In genomic region chr15:96750361-96750760, GRCh38 we compare ENCODE assay signal across 27 cellular contexts.
"Had no signal": no experiment of that assay in that cellular context is flagged by ENCODE, and none has a peak within 500 bp of the region (broad histone marks: within the 10 kb centered on the region; RNA-seq: fewer than 3 reads in every experiment).

No MANE protein-coding gene starts in this region.

- H3K27me3 ChIP-seq: cardiac muscle cell, colonic mucosa, left lung, right lobe of liver, tibial nerve had no signal

- H3K4me1 ChIP-seq: colonic mucosa, left lung, right lobe of liver, tibial nerve had no signal

- H3K27ac Mint-ChIP-seq: activated CD4-positive, alpha-beta memory T cell treated with anti-CD3 and anti-CD28 coated beads for 36 hours; activated CD4-positive, alpha-beta T cell treated with anti-CD3 and anti-CD28 coated beads, Interleukin-2, amount 10 ng/mL, durations not matched to agents 24 days and 14 days; activated naive CD4-positive, alpha-beta T cell treated with anti-CD3 and anti-CD28 coated beads, Interleukin-2, amount 50 U/mL, for 72 hours; activated T-helper 17 cell treated with anti-CD3 and anti-CD28 coated beads, Interleukin-2, amount 50 U/mL, for 72 hours; natural killer cell treated with Interleukin-12 subunit alpha and Interleukin-12 subunit beta and Interleukin-15 and Interleukin-18, amount 100 ng/mL, for 72 hours had no signal

- H3K4me3 ChIP-seq: cardiac muscle cell, colonic mucosa, left lung, lung, mucosa of descending colon, right lobe of liver, tibial nerve had no signal

- H3K36me3 ChIP-seq: cardiac muscle cell, colonic mucosa, left lung, neutrophil, right lobe of liver, tibial nerve had no signal

- H3K9me3 ChIP-seq: colonic mucosa, left lung, mucosa of descending colon, neutrophil, right lobe of liver, tibial nerve had no signal

- H3K9me3 Mint-ChIP-seq: activated CD4-positive, alpha-beta memory T cell treated with anti-CD3 and anti-CD28 coated beads for 36 hours; activated CD4-positive, alpha-beta T cell treated with anti-CD3 and anti-CD28 coated beads, Interleukin-2, amount 10 ng/mL, durations not matched to agents 24 days and 14 days had no signal

- DNase-seq: activated CD4-positive, alpha-beta memory T cell treated with anti-CD3 and anti-CD28 coated beads for 36 hours; activated CD4-positive, alpha-beta T cell treated with anti-CD3 and anti-CD28 coated beads, Interleukin-2, amount 10 ng/mL, durations not matched to agents 24 days and 14 days; activated CD8-positive, alpha-beta memory T cell treated with anti-CD3 and anti-CD28 coated beads, Interleukin-2, amount 50 U/mL, for 4 hours; activated gamma-delta T cell treated with Interleukin-2 at 50 U/mL for 16 hours; activated T-cell treated with anti-CD3 and anti-CD28 coated beads, Interleukin-2, amount 50 U/mL, for 1 hour; anterior cingulate cortex; cerebellar nuclear complex; colonic mucosa; effector CD8-positive, alpha-beta T cell; head of caudate nucleus; hypothalamus; left lung; mucosa of descending colon; right lobe of liver; stimulated activated CD4-positive, alpha-beta T cell treated with anti-CD3 and anti-CD28 coated beads, Interleukin-2, amount 100 ng/mL, for 48 hours; stimulated activated naive CD4-positive, alpha-beta T cell treated with Interleukin-2 at 50 U/mL for 16 hours had no signal

- H3K27ac ChIP-seq: cardiac muscle cell, colonic mucosa, left lung, neutrophil, right lobe of liver, tibial nerve, VCaP had no signal

- H3K36me3 Mint-ChIP-seq: activated CD4-positive, alpha-beta memory T cell treated with anti-CD3 and anti-CD28 coated beads for 36 hours; activated naive CD4-positive, alpha-beta T cell treated with anti-CD3 and anti-CD28 coated beads, Interleukin-2, amount 50 U/mL, for 72 hours; natural killer cell treated with Interleukin-12 subunit alpha and Interleukin-12 subunit beta and Interleukin-15 and Interleukin-18, amount 100 ng/mL, for 72 hours had no signal

- FAIRE-seq: islet of Langerhans, TTC549 had no signal

- H3K27me3 Mint-ChIP-seq: activated CD4-positive, alpha-beta memory T cell treated with anti-CD3 and anti-CD28 coated beads for 36 hours; activated CD4-positive, alpha-beta T cell treated with anti-CD3 and anti-CD28 coated beads, Interleukin-2, amount 10 ng/mL, durations not matched to agents 24 days and 14 days; activated T-helper 17 cell treated with anti-CD3 and anti-CD28 coated beads, Interleukin-2, amount 50 U/mL, for 72 hours had no signal

- ATAC-seq: activated CD4-positive, CD25-positive, alpha-beta regulatory T cell treated with anti-CD3 and anti-CD28 coated beads, Interleukin-2, amount 50 U/mL, for 24 hours; activated naive CD4-positive, alpha-beta T cell treated with anti-CD3 and anti-CD28 coated beads, Interleukin-2, amount 50 U/mL, for 72 hours; activated T-helper 17 cell treated with anti-CD3 and anti-CD28 coated beads, Interleukin-2, amount 50 U/mL, for 72 hours; left lung; mucosa of descending colon; natural killer cell treated with Interleukin-12 subunit alpha and Interleukin-12 subunit beta and Interleukin-15 and Interleukin-18, amount 100 ng/mL, for 72 hours; right lobe of liver had no signal

- H3K4me1 Mint-ChIP-seq: activated CD4-positive, alpha-beta T cell treated with anti-CD3 and anti-CD28 coated beads, Interleukin-2, amount 10 ng/mL, durations not matched to agents 24 days and 14 days; activated T-helper 17 cell treated with anti-CD3 and anti-CD28 coated beads, Interleukin-2, amount 50 U/mL, for 72 hours had no signal

- H3K4me3 Mint-ChIP-seq: activated CD4-positive, alpha-beta memory T cell treated with anti-CD3 and anti-CD28 coated beads for 36 hours; activated CD4-positive, alpha-beta T cell treated with anti-CD3 and anti-CD28 coated beads, Interleukin-2, amount 10 ng/mL, durations not matched to agents 24 days and 14 days; activated T-helper 17 cell treated with anti-CD3 and anti-CD28 coated beads, Interleukin-2, amount 50 U/mL, for 72 hours; natural killer cell treated with Interleukin-12 subunit alpha and Interleukin-12 subunit beta and Interleukin-15 and Interleukin-18, amount 100 ng/mL, for 72 hours had no signal
